Comparison of ENCODE assay signal across 22 cellular contexts in genomic region chr20:25269057-25269832, GRCh38. TPM values are rescaled to one million over a fixed set of nuclear protein-coding genes. Genes with fewer than 3 reads are reported as not detected.
A peak's percentile ranks its signal among the peaks of the same experiment; 100 is the strongest.
DNase-seq lines count a peak whose midpoint lies in the region; ATAC-seq and TF ChIP-seq lines count a peak whose summit lies in the region.
"Had no signal": no experiment of that assay in that cellular context is flagged by ENCODE, and none has a peak within 500 bp of the region (broad histone marks: within the 10 kb centered on the region; RNA-seq: fewer than 3 reads in every experiment).

No MANE protein-coding gene starts in this region.

- H2BK120ac ChIP-seq in mesenchymal stem cell (ENCODE audit: low read depth, low read length) = no peak overlapping the region

- H2BK12ac ChIP-seq in mesenchymal stem cell (ENCODE audit: low read length in 2 of 2) = no peak overlapping the region

- H3K18ac ChIP-seq in mesenchymal stem cell (ENCODE audit: low read depth in 1 of 2, low read length in 2 of 2) = no peak overlapping the region

- peaks cover 18% of the 10 kb centered on the region for H4K20me1 ChIP-seq in mammary epithelial cell (ENCODE audit: insufficient read depth, low read length)

- no peak overlapping the region for H3K4me3 ChIP-seq in mammary epithelial cell (replicated peaks in 1 of 3; ENCODE audit: insufficient read depth in 1 of 3, low read depth in 2 of 3, low read length in 3 of 3)
- H3K4me3 ChIP-seq in mesenchymal stem cell (ENCODE audit: insufficient read depth in 1 of 2, low read depth in 1 of 2, low read length in 2 of 2) = no peak overlapping the region
- no peak overlapping the region for H3K4me3 ChIP-seq in tibial artery
- H3K4me3 ChIP-seq: BLaER1 treated with 17β-estradiol and CSF1 and Interleukin-3, amounts not matched to agents 10 nM and 100 nM; vagina had no signal

- WGBS in mammary epithelial cell (ENCODE audit: low coverage, missing lambda C conversion rate) = 54% methylated on average over 11 of the region's 11 CpGs
- WGBS in mesenchymal stem cell = 96% methylated on average over 11 of the region's 11 CpGs

- H3K9ac ChIP-seq in mammary epithelial cell (ENCODE audit: insufficient read depth, low read length) = no peak overlapping the region
- H3K9ac ChIP-seq in mesenchymal stem cell (ENCODE audit: low read length) = no peak overlapping the region
- H3K9ac ChIP-seq: BLaER1 treated with 17β-estradiol and CSF1 and Interleukin-3, amounts not matched to agents 10 nM and 100 nM; KMS-11 had no signal

- H3K9me3 ChIP-seq in mammary epithelial cell (replicated peaks; ENCODE audit: insufficient read depth, low read length) (no peaks in the 10 kb centered on the region), mesenchymal stem cell (ENCODE audit: control insufficient read depth, low read length) (no peaks in the 10 kb centered on the region), tibial artery (no peaks in the 10 kb centered on the region)
- H3K9me3 ChIP-seq: vagina had no signal

- H2AK5ac ChIP-seq in mesenchymal stem cell (ENCODE audit: low read length, severe bottlenecking) = no peak overlapping the region

- H3K9me3 Mint-ChIP-seq in MCF 10A (ENCODE audit: unreplicated experiment) = no peaks in the 10 kb centered on the region
- H3K9me3 Mint-ChIP-seq in activated T-helper 17 cell treated with anti-CD3 and anti-CD28 coated beads, Interleukin-2, amount 50 U/mL, for 72 hours = no peaks in the 10 kb centered on the region
- H3K9me3 Mint-ChIP-seq: activated T-helper 1 cell treated with anti-CD3 and anti-CD28 coated beads, Interleukin-12 subunit alpha, Interleukin-12 subunit beta, Interleukin-2, Interleukin-4 antibody, amounts not matched to agents 30 ng/mL and 10 ng/mL and 1 ng/mL, durations not matched to agents 14 hours and 24 hours and 36 hours; immature natural killer cell had no signal

- peak overlapping the region; percentile 42 for H4K8ac ChIP-seq in mesenchymal stem cell (ENCODE audit: low read length)

- intact Hi-C loops in MCF 10A (cut with micrococcal nuclease) = no loop called here
- intact Hi-C loops in mammary epithelial cell (cut with micrococcal nuclease) = no loop called here
- intact Hi-C loops in tibial artery (cut with DNase I; ENCODE audit: low total_unique reads) = no loop called here

- H2AFZ ChIP-seq in mammary epithelial cell (ENCODE audit: low read depth, low read length) (no peak overlapping the region), mesenchymal stem cell (ENCODE audit: low read depth, low read length) (no peak overlapping the region)

- H3K36me3 ChIP-seq in mammary epithelial cell (ENCODE audit: insufficient read depth, low read length) (peaks cover 65% of the 10 kb centered on the region), mesenchymal stem cell (ENCODE audit: control insufficient read depth in 1 of 2, insufficient read depth in 2 of 2, low read depth in 1 of 2, low read length in 2 of 2) (peaks cover 53 to 59% of the 10 kb centered on the region in 2 experiments), tibial artery (peaks cover 52 to 60% (median 56%) of the 10 kb centered on the region in 3 donors)

- POLR2A ChIA-PET in MCF 10A (lab: Yijun Ruan, JAX) = interaction anchor here (1.4 to 2.5 kb wide), 4 partner anchors 14 to 26 kb away, joined by 4 to 16 read pairs (median 5); partner anchors contain the start of gene PYGB

- peak overlapping the region; percentile 21 for H4K91ac ChIP-seq in mesenchymal stem cell (ENCODE audit: low read length)

- H2BK15ac ChIP-seq in mesenchymal stem cell (ENCODE audit: low read depth, poor library complexity, severe bottlenecking) = no peak overlapping the region

- peak overlapping the region; percentile 74 for H3K27ac Mint-ChIP-seq in MCF 10A (ENCODE audit: low read depth, unreplicated experiment)
- peak overlapping the region; percentile 59 for H3K27ac Mint-ChIP-seq in activated T-helper 17 cell treated with anti-CD3 and anti-CD28 coated beads, Interleukin-2, amount 50 U/mL, for 72 hours
- H3K27ac Mint-ChIP-seq: activated T-helper 1 cell treated with anti-CD3 and anti-CD28 coated beads, Interleukin-12 subunit alpha, Interleukin-12 subunit beta, Interleukin-2, Interleukin-4 antibody, amounts not matched to agents 30 ng/mL and 10 ng/mL and 1 ng/mL, durations not matched to agents 14 hours and 24 hours and 36 hours had no signal

- H3K14ac ChIP-seq in mesenchymal stem cell (ENCODE audit: low read length in 2 of 2) = no peak overlapping the region

- no TSS peak for BruUV-seq in MCF 10A (replicated peaks; lab: Mats Ljungman, UMichigan)
- no TSS peak for BruUV-seq in mammary epithelial cell (replicated peaks; lab: Mats Ljungman, UMichigan)

- peaks cover 23% of the 10 kb centered on the region for H3K79me1 ChIP-seq in mesenchymal stem cell (replicated peaks; ENCODE audit: low read length, poor library complexity, severe bottlenecking)

- no peaks in the 10 kb centered on the region for H3K4me1 ChIP-seq in mammary epithelial cell (ENCODE audit: insufficient read depth, low read length)
- H3K4me1 ChIP-seq in mesenchymal stem cell (ENCODE audit: control insufficient read depth, insufficient read depth, low read depth, low read length) = peaks cover 20% of the 10 kb centered on the region
- peaks cover 0 to 7% (median 3%) of the 10 kb centered on the region in 4 donors for H3K4me1 ChIP-seq in tibial artery

- in situ Hi-C loops in mammary epithelial cell (cut with MboI; ENCODE audit: low sequenced_read_pairs in 2 of 2) = loop anchor here in 1 of 2 donors (25.0 kb wide), 1 partner anchor 118 kb away; the partner anchor contains the start of gene ABHD12

- H3K27me3 Mint-ChIP-seq in MCF 10A (ENCODE audit: insufficient read depth, unreplicated experiment) = no peaks in the 10 kb centered on the region
- no peaks in the 10 kb centered on the region for H3K27me3 Mint-ChIP-seq in activated T-helper 17 cell treated with anti-CD3 and anti-CD28 coated beads, Interleukin-2, amount 50 U/mL, for 72 hours
- H3K27me3 Mint-ChIP-seq: activated naive CD8-positive, alpha-beta T cell treated with anti-CD3 and anti-CD28 coated beads for 36 hours had no signal

- TF ChIP-seq CTCF in MCF 10A (IDR thresholded peaks at IDR 0.05; ENCODE audit: unreplicated experiment) = no peak
- TF ChIP-seq CTCF in mammary epithelial cell (conservative IDR thresholded peaks at IDR 0.05 in 1 of 2, IDR thresholded peaks at IDR 0.05 in 1 of 2; ENCODE audit: extremely low read depth in 1 of 2, insufficient read depth in 1 of 2, low read depth in 1 of 2, low read length in 2 of 2) = no peak
- TF ChIP-seq CTCF in tibial artery (IDR thresholded peaks at IDR 0.05) = no peak

- peaks cover 91% of the 10 kb centered on the region for H3K36me3 Mint-ChIP-seq in MCF 10A (ENCODE audit: insufficient read depth, unreplicated experiment)
- H3K36me3 Mint-ChIP-seq in activated T-helper 17 cell treated with anti-CD3 and anti-CD28 coated beads, Interleukin-2, amount 50 U/mL, for 72 hours (ENCODE audit: low read depth) = peaks cover 40% of the 10 kb centered on the region

- H3K4ac ChIP-seq in mesenchymal stem cell (ENCODE audit: low read depth in 1 of 2, low read length in 2 of 2) = no peak overlapping the region

- H3K23ac ChIP-seq in mesenchymal stem cell (ENCODE audit: low read length in 2 of 2) = no peak overlapping the region

- no peaks in the 10 kb centered on the region for H3K27me3 ChIP-seq in mammary epithelial cell (ENCODE audit: insufficient read depth, low read length)
- H3K27me3 ChIP-seq in mesenchymal stem cell (ENCODE audit: control insufficient read depth in 1 of 2, insufficient read depth in 1 of 2, low read length in 2 of 2) = no peaks in the 10 kb centered on the region
- no peaks in the 10 kb centered on the region for H3K27me3 ChIP-seq in tibial artery
- H3K27me3 ChIP-seq: BLaER1 treated with 17β-estradiol and CSF1 and Interleukin-3, amounts not matched to agents 10 nM and 100 nM; vagina had no signal

- no peak overlapping the region for H3K4me2 ChIP-seq in mammary epithelial cell (ENCODE audit: insufficient read depth, low read depth, low read length)
- H3K4me2 ChIP-seq in mesenchymal stem cell (ENCODE audit: low read length, poor library complexity, severe bottlenecking) = no peak overlapping the region
- H3K4me2 ChIP-seq: BLaER1 treated with 17β-estradiol and CSF1 and Interleukin-3, amounts not matched to agents 10 nM and 100 nM; KMS-11 had no signal

- ATAC-seq in activated T-helper 17 cell treated with anti-CD3 and anti-CD28 coated beads, Interleukin-2, amount 50 U/mL, for 72 hours (replicated peaks) = no peak
- ATAC-seq in HG03097 (IDR thresholded peaks at IDR 0.05; ENCODE audit: low FRiP score, unreplicated experiment) = no peak
- no peak for ATAC-seq in GM21447 (IDR thresholded peaks at IDR 0.05; ENCODE audit: unreplicated experiment)
- ATAC-seq: activated CD4-positive, CD25-positive, alpha-beta regulatory T cell treated with anti-CD3 and anti-CD28 coated beads, Interleukin-2, amount 50 U/mL, for 24 hours had no signal

- dilution Hi-C loops in mammary epithelial cell (cut with HindIII; ENCODE audit: low sequenced_read_pairs) = no loop called here

- H2BK5ac ChIP-seq in mesenchymal stem cell (ENCODE audit: low read depth, low read length, poor library complexity, severe bottlenecking) = no peak overlapping the region

- H3K27ac ChIP-seq in mammary epithelial cell (ENCODE audit: insufficient read depth, low read depth, low read length) (no peak overlapping the region), mesenchymal stem cell (ENCODE audit: low read length, poor library complexity, severe bottlenecking) (no peak overlapping the region), tibial artery (no peak overlapping the region)
- H3K27ac ChIP-seq: BLaER1 treated with 17β-estradiol and CSF1 and Interleukin-3, amounts not matched to agents 10 nM and 100 nM; epithelial cell of prostate; KMS-11; vagina had no signal

- peaks cover 7% of the 10 kb centered on the region for H3K4me1 Mint-ChIP-seq in MCF 10A (ENCODE audit: insufficient read depth, unreplicated experiment)
- no peaks in the 10 kb centered on the region for H3K4me1 Mint-ChIP-seq in activated T-helper 17 cell treated with anti-CD3 and anti-CD28 coated beads, Interleukin-2, amount 50 U/mL, for 72 hours

- H3K79me2 ChIP-seq in mammary epithelial cell (ENCODE audit: insufficient read depth, low read length) = peaks cover 94% of the 10 kb centered on the region

- CTCF ChIA-PET in MCF 10A (lab: Yijun Ruan, JAX) (interaction anchor here (0.6 to 2.2 kb wide), 3 partner anchors 25 to 204 kb away, joined by 3 to 7 read pairs (median 4); no protein-coding TSS in a partner anchor), mammary epithelial cell (lab: Charles Lee; ENCODE audit: low non-redundant PET) (interaction anchor here (0.6 kb wide), 1 partner anchor 70 kb away, joined by 3 read pairs; no protein-coding TSS in a partner anchor)

- DNase-seq in MCF 10A (ENCODE audit: unreplicated experiment) = no peak
- no peak for DNase-seq in mammary epithelial cell
- DNase-seq in mesenchymal stem cell = no peak
- DNase-seq in tibial artery = peak; percentile 11 to 44
- DNase-seq in D341Med (ENCODE audit: low spot score) = no peak
- DNase-seq: activated naive CD8-positive, alpha-beta T cell treated with anti-CD3 and anti-CD28 coated beads for 36 hours; cerebellar nuclear complex; DMS 273 treated with DMSO at 0.1 percent for 48 hours; immature natural killer cell; NCI-H187; NCI-H526 treated with DMSO at 0.1 percent for 48 hours; nucleus accumbens; RPMI8226 had no signal

- no peak overlapping the region for H3K4me3 Mint-ChIP-seq in MCF 10A (ENCODE audit: unreplicated experiment)
- no peak overlapping the region for H3K4me3 Mint-ChIP-seq in activated T-helper 17 cell treated with anti-CD3 and anti-CD28 coated beads, Interleukin-2, amount 50 U/mL, for 72 hours
- H3K4me3 Mint-ChIP-seq: activated naive CD8-positive, alpha-beta T cell treated with anti-CD3 and anti-CD28 coated beads for 36 hours; activated T-helper 1 cell treated with anti-CD3 and anti-CD28 coated beads, Interleukin-12 subunit alpha, Interleukin-12 subunit beta, Interleukin-2, Interleukin-4 antibody, amounts not matched to agents 30 ng/mL and 10 ng/mL and 1 ng/mL, durations not matched to agents 14 hours and 24 hours and 36 hours; immature natural killer cell had no signal

RNA-seq across cellular contexts. Expression of gene PYGB, which starts 21.4 kb away (rescaled TPM):
- total RNA-seq in MCF 10A (2022) (375 and 435 TPM in 2 replicates), mammary epithelial cell (1,000 to 10,000 TPM in 1 of 2 donors, 100 to 1,000 TPM in 1; 475 to 1,432 TPM)
- polyA plus RNA-seq in mammary epithelial cell = 284 TPM
- 595 TPM for polyA minus RNA-seq in mammary epithelial cell
- total RNA-seq in activated T-helper 17 cell treated with anti-CD3 and anti-CD28 coated beads, Interleukin-2, amount 50 U/mL, for 72 hours = 10 to 100 TPM; 15.4 to 27.0 TPM
- 50.3 TPM for polyA plus RNA-seq in mesenchymal stem cell (2013, experiment 1 of 2)
- 48.3 TPM for polyA plus RNA-seq in mesenchymal stem cell (2013, experiment 2 of 2)

Comparison
In these comparisons a context has a peak if more than half of its experiments do, and no peak if none do; other contexts are left out.
1. DNase-seq: peak in tibial artery (2 of 2); none in MCF 10A (single experiment), mammary epithelial cell (single experiment), mesenchymal stem cell (single experiment) and D341Med (single experiment).
2. RNA of gene PYGB, which starts 21.4 kb away (total RNA-seq): 475 to 1,432 TPM in mammary epithelial cell and 375 to 435 TPM in MCF 10A; 15.4 to 27.0 TPM in activated T-helper 17 cell treated with anti-CD3 and anti-CD28 coated beads, Interleukin-2, amount 50 U/mL, for 72 hours; every median in the first group is over 10 times any median in the second.